ENCODE assay signal across 23 cellular contexts in the genomic region with DNA sequence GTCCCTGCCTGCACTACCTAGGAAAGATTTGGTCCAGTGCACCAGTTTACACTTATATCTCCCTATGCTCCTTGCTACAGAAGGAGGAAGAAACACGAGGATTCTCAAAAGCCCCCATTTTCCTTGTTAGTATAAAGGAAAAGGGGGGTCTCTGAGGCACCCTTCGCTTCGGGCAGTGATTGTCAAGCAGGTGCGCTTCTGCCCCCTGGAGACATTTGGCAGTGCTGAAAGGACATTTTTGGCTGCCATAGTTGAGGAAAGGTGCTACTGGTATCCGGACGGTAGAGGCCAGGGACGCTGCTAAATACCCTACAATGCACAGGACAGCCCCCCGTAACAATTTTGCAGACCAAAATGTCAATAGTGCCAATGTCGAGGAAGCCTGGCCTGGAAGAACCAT.
"Had no signal": no experiment of that assay in that cellular context is flagged by ENCODE, and none has a peak within 500 bp of the region (broad histone marks: within the 10 kb centered on the region; RNA-seq: fewer than 3 reads in every experiment).

No MANE protein-coding gene starts in this region.

- H3K9me3 Mint-ChIP-seq: activated naive CD4-positive, alpha-beta T cell treated with anti-CD3 and anti-CD28 coated beads for 36 hours; activated T-helper 17 cell treated with anti-CD3 and anti-CD28 coated beads, Interleukin-2, amount 50 U/mL, for 72 hours had no signal

- H3K36me3 Mint-ChIP-seq: activated naive CD8-positive, alpha-beta T cell had no signal

- H3K4me3 Mint-ChIP-seq: activated CD4-positive, alpha-beta memory T cell treated with anti-CD3 and anti-CD28 coated beads, Interleukin-2, amount 10 ng/mL, durations not matched to agents 7 days and 5 days; activated CD4-positive, alpha-beta T cell treated with anti-CD3 and anti-CD28 coated beads for 36 hours; activated naive CD4-positive, alpha-beta T cell treated with anti-CD3 and anti-CD28 coated beads for 36 hours; activated naive CD8-positive, alpha-beta T cell; activated T-helper 17 cell treated with anti-CD3 and anti-CD28 coated beads, Interleukin-2, amount 50 U/mL, for 72 hours had no signal

- H3K27ac Mint-ChIP-seq: activated CD4-positive, alpha-beta memory T cell treated with anti-CD3 and anti-CD28 coated beads, Interleukin-2, amount 10 ng/mL, durations not matched to agents 7 days and 5 days; activated CD4-positive, alpha-beta T cell treated with anti-CD3 and anti-CD28 coated beads for 36 hours; activated naive CD4-positive, alpha-beta T cell treated with anti-CD3 and anti-CD28 coated beads for 36 hours; activated naive CD8-positive, alpha-beta T cell; activated T-helper 17 cell treated with anti-CD3 and anti-CD28 coated beads, Interleukin-2, amount 50 U/mL, for 72 hours had no signal

- H3K27me3 Mint-ChIP-seq: activated CD4-positive, alpha-beta memory T cell treated with anti-CD3 and anti-CD28 coated beads, Interleukin-2, amount 10 ng/mL, durations not matched to agents 7 days and 5 days; activated naive CD8-positive, alpha-beta T cell; activated T-helper 17 cell treated with anti-CD3 and anti-CD28 coated beads, Interleukin-2, amount 50 U/mL, for 72 hours had no signal

- DNase-seq: activated CD4-positive, alpha-beta memory T cell treated with anti-CD3 and anti-CD28 coated beads, Interleukin-2, amount 10 ng/mL, durations not matched to agents 7 days and 5 days; activated CD4-positive, alpha-beta T cell treated with anti-CD3 and anti-CD28 coated beads for 36 hours; activated CD4-positive, alpha-beta T cell treated with anti-CD3 and anti-CD28 coated beads, Interleukin-2, amount 50 U/mL, for 1 hour; activated gamma-delta T cell; activated naive CD4-positive, alpha-beta T cell treated with anti-CD3 and anti-CD28 coated beads for 36 hours; activated T-cell treated with anti-CD3 and anti-CD28 coated beads for 4 hours; activated T-cell treated with anti-CD3 and anti-CD28 coated beads, Interleukin-2, amount 50 U/mL, for 48 hours; cerebellar nuclear complex; Kasumi-1; NCI-H1092; NCI-H1417; NCI-H1930; NCI-H2171; NCI-H2227 treated with DMSO at 0.1 percent for 48 hours; NCI-H446 treated with DMSO at 0.1 percent for 48 hours; NCI-H524 treated with DMSO at 0.1 percent for 48 hours; NCI-H748 treated with DMSO at 0.1 percent for 48 hours; SIG-M5; T-helper 2 cell; T1000 had no signal

- FAIRE-seq: TTC549 had no signal

- ATAC-seq: activated CD4-positive, alpha-beta T cell treated with anti-CD3 and anti-CD28 coated beads for 36 hours; activated T-helper 17 cell treated with anti-CD3 and anti-CD28 coated beads, Interleukin-2, amount 50 U/mL, for 72 hours had no signal

- H3K4me1 Mint-ChIP-seq: activated CD4-positive, alpha-beta memory T cell treated with anti-CD3 and anti-CD28 coated beads, Interleukin-2, amount 10 ng/mL, durations not matched to agents 7 days and 5 days; activated CD4-positive, alpha-beta T cell treated with anti-CD3 and anti-CD28 coated beads for 36 hours; activated T-helper 17 cell treated with anti-CD3 and anti-CD28 coated beads, Interleukin-2, amount 50 U/mL, for 72 hours had no signal
